1 cellular context compared by ENCODE assay signal in the genomic region with DNA sequence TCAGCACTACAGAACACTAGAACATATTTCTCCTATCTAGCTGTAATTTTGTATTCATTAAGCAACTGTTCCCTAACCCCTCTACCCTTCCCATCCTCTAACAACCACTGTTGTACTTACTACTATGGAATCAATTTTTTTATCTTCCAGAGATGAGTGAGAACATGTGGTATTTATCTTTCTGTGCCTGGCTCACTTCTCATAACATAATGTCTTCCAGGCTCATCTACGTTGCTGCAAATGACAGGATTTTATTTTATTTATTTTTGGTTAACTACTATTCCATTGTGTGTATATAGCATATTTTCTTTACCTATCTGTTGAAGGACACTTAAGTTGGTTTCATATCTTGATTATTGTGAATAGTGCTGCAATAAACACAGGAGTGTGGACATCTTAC.
TF ChIP-seq lines count a peak whose summit lies in the region.

No MANE protein-coding gene starts in this region.

TF ChIP-seq in SK-N-SH, 30 proteins besides CTCF, POLR2A, EP300 and RAD21 (continued from another document):
- no peak for TF ChIP-seq PBX3 (IDR thresholded peaks at IDR 0.05)
- TF ChIP-seq MXI1 (IDR thresholded peaks at IDR 0.05; ENCODE audit: low read depth, low read length) = no peak
- TF ChIP-seq ZBTB33 (IDR thresholded peaks at IDR 0.05; ENCODE audit: borderline replicate concordance, low read depth) = no peak
- no peak for TF ChIP-seq USF1 (IDR thresholded peaks at IDR 0.05; ENCODE audit: borderline replicate concordance, low read depth)
- TF ChIP-seq RCOR1 (IDR thresholded peaks at IDR 0.05; ENCODE audit: low read length) = 0 out of 2 replicates have a peak, but pooled peaks have one; percentile 15
- no peak for TF ChIP-seq GABPA (IDR thresholded peaks at IDR 0.05; ENCODE audit: low read depth)
- TF ChIP-seq FOSL2 (IDR thresholded peaks at IDR 0.05; ENCODE audit: borderline replicate concordance, low read depth) = no peak
- no peak for TF ChIP-seq SIN3A (IDR thresholded peaks at IDR 0.05; ENCODE audit: borderline replicate concordance, low read depth, low read length)
- TF ChIP-seq FOXM1 (IDR thresholded peaks at IDR 0.05; ENCODE audit: low read depth) = no peak
- no peak for TF ChIP-seq TAF1 (IDR thresholded peaks at IDR 0.05; ENCODE audit: borderline replicate concordance, low read depth, low read length)
- TF ChIP-seq RFX5 (IDR thresholded peaks at IDR 0.05; ENCODE audit: low read length) = no peak
- peak; percentile 7; the same call in 1 of the 2 replicates for TF ChIP-seq TCF12 (IDR thresholded peaks at IDR 0.05)
- TF ChIP-seq YY1 (IDR thresholded peaks at IDR 0.05; ENCODE audit: low read depth) = no peak
